Comparison of ENCODE assay signal across 8 cellular contexts in genomic region chr6:27672113-27672799, GRCh38.
DNase-seq lines count a peak whose midpoint lies in the region; ATAC-seq and TF ChIP-seq lines count a peak whose summit lies in the region.

No MANE protein-coding gene starts in this region.

- H3K4me1 Mint-ChIP-seq in activated naive CD4-positive, alpha-beta T cell treated with anti-CD3 and anti-CD28 coated beads for 36 hours (ENCODE audit: low read depth), result peaks cover 34% of the 10 kb centered on the region
- H3K4me1 Mint-ChIP-seq in activated B cell treated with CpG ODN at 0.5 μM for 24 hours, result peaks cover 26% of the 10 kb centered on the region

- RAD21 ChIA-PET in HCT116 (lab: Charles Lee; ENCODE audit: low non-redundant PET in 1 of 2, low total read pairs in 2 of 2, uncharacterized antibody in 2 of 2, unreplicated experiment in 2 of 2), result interaction anchor here in 1 of 2 experiments (0.6 kb wide), 1 partner anchor 70 kb away, joined by 6 read pairs; no protein-coding TSS in a partner anchor

- peak overlapping the region; percentile 69 for H3K4me2 ChIP-seq in HCT116 (ENCODE audit: low read length)

- H3K27me3 Mint-ChIP-seq in activated naive CD4-positive, alpha-beta T cell treated with anti-CD3 and anti-CD28 coated beads for 36 hours (ENCODE audit: low read depth), result peaks cover 74% of the 10 kb centered on the region
- H3K27me3 Mint-ChIP-seq in activated B cell treated with CpG ODN at 0.5 μM for 24 hours, result peaks cover 65% of the 10 kb centered on the region

- no peaks in the 10 kb centered on the region for H3K9me3 Mint-ChIP-seq in activated naive CD4-positive, alpha-beta T cell treated with anti-CD3 and anti-CD28 coated beads for 36 hours
- H3K9me3 Mint-ChIP-seq in activated B cell treated with CpG ODN at 0.5 μM for 24 hours, result peaks cover 23% of the 10 kb centered on the region

- TF ChIP-seq POLR2A in HCT116 (IDR thresholded peaks at IDR 0.05; ENCODE audit: borderline replicate concordance, extremely low read depth, insufficient read depth, insufficient read length), result no peak

- peak overlapping the region; percentile 67 for H3K27ac ChIP-seq in HCT116 (ENCODE audit: low read depth, low read length)

- H4K20me1 ChIP-seq in HCT116 (ENCODE audit: insufficient read depth), result no peaks in the 10 kb centered on the region

- CTCF ChIA-PET in activated naive CD4-positive, alpha-beta T cell treated with anti-CD3 and anti-CD28 coated beads for 36 hours (lab: Charles Lee), result interaction anchor here (0.6 kb wide), 1 partner anchor 15 kb away, joined by 6 read pairs; no protein-coding TSS in a partner anchor
- CTCF ChIA-PET in HCT116 (lab: Charles Lee), result interaction anchor here (0.8 to 1.8 kb wide), 4 partner anchors 15 to 123 kb away, joined by 3 to 5 read pairs (median 3); no protein-coding TSS in a partner anchor
- CTCF ChIA-PET in activated B cell treated with CpG ODN at 0.5 μM for 24 hours (lab: Charles Lee), result no interaction called here

- H3K9ac ChIP-seq in HCT116 (ENCODE audit: low read length), result peak overlapping the region; percentile 39

- H3K9me3 ChIP-seq in HCT116 (ENCODE audit: control insufficient read depth in 1 of 2, insufficient read depth in 1 of 2, low read depth in 1 of 2, low read length in 2 of 2), result no peaks in the 10 kb centered on the region

- no peak; the same call in 1 of the 2 replicates for TF ChIP-seq RAD21 in HCT116 (IDR thresholded peaks at IDR 0.05; ENCODE audit: low read depth)

- intact Hi-C loops in activated naive CD4-positive, alpha-beta T cell treated with anti-CD3 and anti-CD28 coated beads for 36 hours (cut with micrococcal nuclease), result loop anchor here (1.0 to 5.0 kb wide), 2 partner anchors 8 to 390 kb away; no protein-coding TSS in a partner anchor
- intact Hi-C loops in HCT116 (cut with micrococcal nuclease) (loop anchor here (1.0 to 10.0 kb wide), 6 partner anchors 12 to 510 kb away; no protein-coding TSS in a partner anchor), activated B cell treated with CpG ODN at 0.5 μM for 24 hours (cut with micrococcal nuclease) (loop anchor here (5.0 to 10.0 kb wide), 5 partner anchors 120 to 1345 kb away; no protein-coding TSS in a partner anchor)

- ATAC-seq in HCT116 (peak; percentile 76), activated B cell treated with CpG ODN at 0.5 μM for 24 hours (ENCODE audit: low read depth) (no peak), GM19328 (IDR thresholded peaks at IDR 0.05; ENCODE audit: unreplicated experiment) (no peak)

- POLR2A ChIA-PET in HCT116 (lab: Charles Lee) (interaction anchor here (0.9 to 1.0 kb wide), 2 partner anchors 15 to 80 kb away, joined by 3 to 4 read pairs; no protein-coding TSS in a partner anchor), activated B cell treated with CpG ODN at 0.5 μM for 24 hours (lab: Charles Lee) (no interaction called here)

- no peaks in the 10 kb centered on the region for H3K9me2 ChIP-seq in HCT116 (ENCODE audit: insufficient read depth)

- H3K79me2 ChIP-seq in HCT116 (ENCODE audit: insufficient read depth, low read length), result no peaks in the 10 kb centered on the region

- H3K4me1 ChIP-seq in HCT116 (ENCODE audit: control insufficient read depth in 1 of 2, insufficient read depth in 2 of 2, low read length in 2 of 2), result peaks cover 17 to 42% of the 10 kb centered on the region in 2 experiments; a peak in 3 of 4 replicates

- peak; percentile 72 for DNase-seq in activated naive CD4-positive, alpha-beta T cell treated with anti-CD3 and anti-CD28 coated beads for 36 hours
- no peak for DNase-seq in activated naive CD4-positive, alpha-beta T cell treated with Interleukin-2 at 50 U/mL for 16 hours
- DNase-seq in HCT116 (ENCODE audit: low read depth, low spot score), result peak; percentile 90
- DNase-seq in MV-4-11 (lab: John Stamatoyannopoulos, UW), result peak; percentile 65
- no peak for DNase-seq in activated B cell treated with CpG ODN at 0.5 μM for 24 hours
- no peak for DNase-seq in NCI-H2196 (lab: John Stamatoyannopoulos, UW; ENCODE audit: unreplicated experiment)

- TSS peak; percentile 100 for BruUV-seq in HCT116 (replicated peaks; lab: Mats Ljungman, UMichigan)

- no peaks in the 10 kb centered on the region for H3K36me3 ChIP-seq in HCT116 (ENCODE audit: control insufficient read depth in 1 of 2, insufficient read depth in 2 of 2, low read length in 2 of 2)

- no peaks in the 10 kb centered on the region for H3K36me3 Mint-ChIP-seq in activated naive CD4-positive, alpha-beta T cell treated with anti-CD3 and anti-CD28 coated beads for 36 hours (ENCODE audit: low read depth)
- H3K36me3 Mint-ChIP-seq in activated B cell treated with CpG ODN at 0.5 μM for 24 hours (ENCODE audit: low read depth), result peaks cover 2% of the 10 kb centered on the region

- H3K27ac Mint-ChIP-seq in activated naive CD4-positive, alpha-beta T cell treated with anti-CD3 and anti-CD28 coated beads for 36 hours, result peak overlapping the region; percentile 66
- peak overlapping the region; percentile 2 for H3K27ac Mint-ChIP-seq in activated B cell treated with CpG ODN at 0.5 μM for 24 hours

- H3K4me3 Mint-ChIP-seq in activated naive CD4-positive, alpha-beta T cell treated with anti-CD3 and anti-CD28 coated beads for 36 hours, result peak overlapping the region; percentile 44
- H3K4me3 Mint-ChIP-seq in activated B cell treated with CpG ODN at 0.5 μM for 24 hours, result peak overlapping the region; percentile 2

- TF ChIP-seq CTCF in HCT116 (IDR thresholded peaks at IDR 0.05 in 2 of 3, conservative IDR thresholded peaks at IDR 0.05 in 1 of 3; ENCODE audit: borderline replicate concordance in 1 of 3, insufficient read depth in 1 of 3, low read depth in 2 of 3, low read length in 2 of 3), result no peak
- no peak for TF ChIP-seq CTCF in activated B cell treated with CpG ODN at 0.5 μM for 24 hours (IDR thresholded peaks at IDR 0.05)

- peak overlapping the region; percentile 93 for H2AFZ ChIP-seq in HCT116 (ENCODE audit: low read depth, low read length, poor library complexity, severe bottlenecking)

- H3K4me3 ChIP-seq in HCT116 (replicated peaks in 1 of 2; ENCODE audit: low read depth in 1 of 2, low read length in 2 of 2) (peak overlapping the region; percentile 17 to 51), iPS-11a (ENCODE audit: low read depth, low read length) (peak overlapping the region; percentile 58)

- H3K27me3 ChIP-seq in HCT116 (ENCODE audit: insufficient read depth, low read length), result no peaks in the 10 kb centered on the region

TF ChIP-seq in HCT116, 20 proteins besides CTCF, POLR2A, EP300 and RAD21 (continues in another document):
- no peak for TF ChIP-seq FOSL1 (IDR thresholded peaks at IDR 0.05; ENCODE audit: low read depth)
- TF ChIP-seq, protein P1, sequence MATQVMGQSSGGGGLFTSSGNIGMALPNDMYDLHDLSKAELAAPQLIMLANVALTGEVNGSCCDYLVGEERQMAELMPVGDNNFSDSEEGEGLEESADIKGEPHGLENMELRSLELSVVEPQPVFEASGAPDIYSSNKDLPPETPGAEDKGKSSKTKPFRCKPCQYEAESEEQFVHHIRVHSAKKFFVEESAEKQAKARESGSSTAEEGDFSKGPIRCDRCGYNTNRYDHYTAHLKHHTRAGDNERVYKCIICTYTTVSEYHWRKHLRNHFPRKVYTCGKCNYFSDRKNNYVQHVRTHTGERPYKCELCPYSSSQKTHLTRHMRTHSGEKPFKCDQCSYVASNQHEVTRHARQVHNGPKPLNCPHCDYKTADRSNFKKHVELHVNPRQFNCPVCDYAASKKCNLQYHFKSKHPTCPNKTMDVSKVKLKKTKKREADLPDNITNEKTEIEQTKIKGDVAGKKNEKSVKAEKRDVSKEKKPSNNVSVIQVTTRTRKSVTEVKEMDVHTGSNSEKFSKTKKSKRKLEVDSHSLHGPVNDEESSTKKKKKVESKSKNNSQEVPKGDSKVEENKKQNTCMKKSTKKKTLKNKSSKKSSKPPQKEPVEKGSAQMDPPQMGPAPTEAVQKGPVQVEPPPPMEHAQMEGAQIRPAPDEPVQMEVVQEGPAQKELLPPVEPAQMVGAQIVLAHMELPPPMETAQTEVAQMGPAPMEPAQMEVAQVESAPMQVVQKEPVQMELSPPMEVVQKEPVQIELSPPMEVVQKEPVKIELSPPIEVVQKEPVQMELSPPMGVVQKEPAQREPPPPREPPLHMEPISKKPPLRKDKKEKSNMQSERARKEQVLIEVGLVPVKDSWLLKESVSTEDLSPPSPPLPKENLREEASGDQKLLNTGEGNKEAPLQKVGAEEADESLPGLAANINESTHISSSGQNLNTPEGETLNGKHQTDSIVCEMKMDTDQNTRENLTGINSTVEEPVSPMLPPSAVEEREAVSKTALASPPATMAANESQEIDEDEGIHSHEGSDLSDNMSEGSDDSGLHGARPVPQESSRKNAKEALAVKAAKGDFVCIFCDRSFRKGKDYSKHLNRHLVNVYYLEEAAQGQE (IDR thresholded peaks at IDR 0.05; ENCODE audit: low read depth), result no peak
- peak; percentile 7 for TF ChIP-seq ZBTB33 (IDR thresholded peaks at IDR 0.05; ENCODE audit: extremely low read depth, insufficient replicate concordance, low read length)
- TF ChIP-seq ZFX (IDR thresholded peaks at IDR 0.05), result no peak
- TF ChIP-seq CEBPB (IDR thresholded peaks at IDR 0.05; ENCODE audit: low read depth), result no peak
- no peak for TF ChIP-seq ZNF274 (IDR thresholded peaks at IDR 0.05; ENCODE audit: low read depth, low read length)
- peak; percentile 94 for TF ChIP-seq ATF3 (IDR thresholded peaks at IDR 0.05)
- no peak for TF ChIP-seq POLR2AphosphoS5 (IDR thresholded peaks at IDR 0.05; ENCODE audit: low read depth, low read length)
- TF ChIP-seq MAX (IDR thresholded peaks at IDR 0.05), result peak; percentile 39
- TF ChIP-seq EGR1 (IDR thresholded peaks at IDR 0.05; ENCODE audit: low read depth), result no peak

Comparison
In these comparisons a context has a peak if more than half of its experiments do, and no peak if none do; other contexts are left out.
1. DNase-seq: peak in activated naive CD4-positive, alpha-beta T cell treated with anti-CD3 and anti-CD28 coated beads for 36 hours (single experiment), HCT116 (single experiment) and MV-4-11 (single experiment); none in activated naive CD4-positive, alpha-beta T cell treated with Interleukin-2 at 50 U/mL for 16 hours (single experiment), activated B cell treated with CpG ODN at 0.5 μM for 24 hours (single experiment) and NCI-H2196 (single experiment).